In genomic region chr3:123687286-123687685, GRCh38 we compare ENCODE assay signal across 14 cellular contexts.
DNase-seq lines count a peak whose midpoint lies in the region; ATAC-seq, FAIRE-seq and TF ChIP-seq lines count a peak whose summit lies in the region.
"Had no signal": no experiment of that assay in that cellular context is flagged by ENCODE, and none has a peak within 500 bp of the region (broad histone marks: within the 10 kb centered on the region; RNA-seq: fewer than 3 reads in every experiment).

No MANE protein-coding gene starts in this region.

- CTCF ChIA-PET in PC-3 (lab: Charles Lee), result no interaction called here

- H3K9me3 ChIP-seq in PC-3 (ENCODE audit: low read length), result no peaks in the 10 kb centered on the region
- no peaks in the 10 kb centered on the region for H3K9me3 ChIP-seq in gastroesophageal sphincter
- no peaks in the 10 kb centered on the region for H3K9me3 ChIP-seq in testis

- FAIRE-seq in H54 (lab: Jason Lieb, UNC), result no peak

- no peak for TF ChIP-seq POLR2A in H54 (IDR thresholded peaks at IDR 0.05; ENCODE audit: low read depth, low read length)
- TF ChIP-seq POLR2A in gastroesophageal sphincter (IDR thresholded peaks at IDR 0.05), result no peak
- TF ChIP-seq POLR2A in testis (IDR thresholded peaks at IDR 0.05), result no peak

- no peak overlapping the region for H2AFZ ChIP-seq in PC-3 (ENCODE audit: low read length)
- H2AFZ ChIP-seq: GM23338 had no signal

- H3F3A ChIP-seq in PC-3 (ENCODE audit: low read length, unreplicated experiment), result no peaks in the 10 kb centered on the region

- no peaks in the 10 kb centered on the region for H4K20me1 ChIP-seq in PC-3 (ENCODE audit: low read length)

- ATAC-seq in PC-3, result no peak
- no peak for ATAC-seq in gastroesophageal sphincter
- no peak for ATAC-seq in stimulated activated naive CD8-positive, alpha-beta T cell treated with anti-CD3 and anti-CD28 coated beads, Interleukin-15, Interleukin-2, amounts not matched to agents 100 U/mL and 50 U/mL, for 24 hours
- ATAC-seq: activated CD8-positive, alpha-beta T cell treated with anti-CD3 and anti-CD28 coated beads, Interleukin-2, amount 10 ng/mL, durations not matched to agents 7 days and 5 days had no signal

- H3K4me3 ChIP-seq in PC-3 (ENCODE audit: low read length) (no peak overlapping the region), gastroesophageal sphincter (no peak overlapping the region), testis (no peak overlapping the region)
- H3K4me3 ChIP-seq: GM23338, SK-N-MC had no signal

- POLR2A ChIA-PET in PC-3 (lab: Charles Lee; ENCODE audit: unreplicated experiment), result no interaction called here

- DNase-seq in H54 (ENCODE audit: insufficient read length, low spot score) (peak; percentile 23), PC-3 (peak; percentile 10), testis (no peak), NCI-H1694 (lab: John Stamatoyannopoulos, UW) (no peak), ACHN (no peak)
- DNase-seq in stimulated activated naive CD8-positive, alpha-beta T cell treated with anti-CD3 and anti-CD28 coated beads, Interleukin-15, Interleukin-2, amounts not matched to agents 100 U/mL and 50 U/mL, for 24 hours, result no peak
- DNase-seq: activated CD8-positive, alpha-beta T cell treated with anti-CD3 and anti-CD28 coated beads, Interleukin-2, amount 10 ng/mL, durations not matched to agents 7 days and 5 days; activated effector memory CD4-positive, alpha-beta T cell treated with anti-CD3 and anti-CD28 coated beads, Interleukin-2, amount 50 U/mL, for 16 hours; brain microvascular endothelial cell; CD8-positive, alpha-beta memory T cell; endodermal cell had no signal

- H3K4me1 ChIP-seq in PC-3 (ENCODE audit: insufficient read depth, low read length), result peaks cover 20% of the 10 kb centered on the region
- peaks cover 10 to 100% (median 28%) of the 10 kb centered on the region in 3 donors for H3K4me1 ChIP-seq in gastroesophageal sphincter
- peaks cover 15% of the 10 kb centered on the region for H3K4me1 ChIP-seq in testis

- intact Hi-C loops in PC-3 (cut with micrococcal nuclease) (no loop called here), testis (cut with DNase I; ENCODE audit: low total_unique reads) (no loop called here)

- H3K36me3 ChIP-seq in PC-3 (ENCODE audit: low read depth, low read length) (no peaks in the 10 kb centered on the region), gastroesophageal sphincter (peaks cover 0 to 74% of the 10 kb centered on the region in 2 donors), testis (ENCODE audit: low read depth, missing control alignments) (no peaks in the 10 kb centered on the region)
- H3K36me3 ChIP-seq: brain microvascular endothelial cell had no signal

- no peak for TF ChIP-seq EP300 in gastroesophageal sphincter (IDR thresholded peaks at IDR 0.05)

- no peaks in the 10 kb centered on the region for H3K9me2 ChIP-seq in PC-3 (replicated peaks; ENCODE audit: low read length)

- TF ChIP-seq CTCF in PC-3 (conservative IDR thresholded peaks at IDR 0.05; ENCODE audit: low read depth, low read length) (no peak), gastroesophageal sphincter (IDR thresholded peaks at IDR 0.05) (no peak), testis (IDR thresholded peaks at IDR 0.05) (no peak)

- H3K27ac ChIP-seq in PC-3 (ENCODE audit: low read length), result no peak overlapping the region
- peak overlapping the region; percentile 94 to 97 (median 96) for H3K27ac ChIP-seq in gastroesophageal sphincter
- peak overlapping the region; percentile 1 to 10 for H3K27ac ChIP-seq in testis
- H3K27ac ChIP-seq: SK-N-MC had no signal

- no TSS peak for BruUV-seq in PC-3 (replicated peaks; lab: Mats Ljungman, UMichigan)

- H3K27me3 ChIP-seq in PC-3 (ENCODE audit: low read length) (no peaks in the 10 kb centered on the region), gastroesophageal sphincter (no peaks in the 10 kb centered on the region), testis (no peaks in the 10 kb centered on the region)
- H3K27me3 ChIP-seq: brain microvascular endothelial cell had no signal

- H3K9ac ChIP-seq in PC-3 (ENCODE audit: low read length), result no peak overlapping the region

- no peaks in the 10 kb centered on the region for H3K79me2 ChIP-seq in PC-3 (ENCODE audit: low read length)

- in situ Hi-C loops in ACHN (cut with HindIII; ENCODE audit: low pct_ligation_motif_present, low pct_unique_long_range_greater_than_20kb, low sequenced_read_pairs), result no loop called here

- H3K4me2 ChIP-seq in PC-3 (ENCODE audit: low read length), result no peak overlapping the region
- H3K4me2 ChIP-seq: GM23338 had no signal

Comparison
In these comparisons a context has a peak if more than half of its experiments do, and no peak if none do; other contexts are left out.
1. DNase-seq: peak in H54 (single experiment) and PC-3 (single experiment); none in testis (single experiment), NCI-H1694 (single experiment), ACHN (single experiment) and stimulated activated naive CD8-positive, alpha-beta T cell treated with anti-CD3 and anti-CD28 coated beads, Interleukin-15, Interleukin-2, amounts not matched to agents 100 U/mL and 50 U/mL, for 24 hours (single experiment).